1 cellular context compared by ENCODE assay signal in the genomic region with DNA sequence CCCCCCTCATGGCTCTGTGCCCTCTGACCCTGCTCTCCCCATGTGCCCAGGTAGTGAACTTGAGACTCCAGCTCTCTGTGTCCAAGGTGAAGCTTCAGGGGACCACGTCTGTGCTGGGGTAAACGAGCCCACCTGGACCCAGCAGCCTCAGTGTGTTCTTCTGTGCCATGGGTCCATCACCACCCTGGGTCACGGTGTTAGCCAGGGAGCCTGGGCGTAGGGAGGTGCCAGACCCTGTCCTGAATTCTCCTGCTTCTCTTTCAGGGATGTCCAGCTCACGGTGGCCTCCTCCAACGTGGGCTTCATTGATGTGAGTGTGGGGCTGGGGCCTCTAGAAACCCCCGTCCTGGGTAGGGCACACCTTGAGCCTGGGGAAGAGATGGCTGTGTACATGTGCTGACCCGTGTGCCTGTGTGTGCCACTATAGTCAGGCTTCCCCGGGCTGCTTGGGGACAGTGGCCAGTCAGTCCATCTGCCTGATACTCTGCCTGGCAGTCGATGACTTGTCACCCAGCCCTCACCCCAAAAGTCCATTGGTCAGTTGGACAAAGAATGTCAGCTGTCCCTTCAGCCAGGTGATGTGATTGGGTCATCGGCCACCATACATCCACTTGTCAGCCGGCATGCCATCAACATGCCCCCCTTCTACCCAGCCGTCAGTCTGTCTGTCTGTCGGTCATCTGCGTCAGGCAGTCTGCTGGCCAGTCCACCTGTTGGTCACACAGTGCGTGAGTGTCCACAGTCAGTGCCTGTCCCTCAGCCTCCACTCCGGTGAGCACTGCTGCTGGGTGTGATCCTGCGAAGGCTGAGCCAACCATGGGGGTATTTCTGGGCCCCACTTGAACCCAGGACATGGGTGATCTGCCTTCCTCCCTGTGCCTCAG.
TF ChIP-seq lines count a peak whose summit lies in the region.

No MANE protein-coding gene starts in this region.

TF ChIP-seq in HepG2, 621 proteins besides CTCF, POLR2A, EP300 and RAD21 (continued from another document and continues in another):
- TF ChIP-seq, protein P1, sequence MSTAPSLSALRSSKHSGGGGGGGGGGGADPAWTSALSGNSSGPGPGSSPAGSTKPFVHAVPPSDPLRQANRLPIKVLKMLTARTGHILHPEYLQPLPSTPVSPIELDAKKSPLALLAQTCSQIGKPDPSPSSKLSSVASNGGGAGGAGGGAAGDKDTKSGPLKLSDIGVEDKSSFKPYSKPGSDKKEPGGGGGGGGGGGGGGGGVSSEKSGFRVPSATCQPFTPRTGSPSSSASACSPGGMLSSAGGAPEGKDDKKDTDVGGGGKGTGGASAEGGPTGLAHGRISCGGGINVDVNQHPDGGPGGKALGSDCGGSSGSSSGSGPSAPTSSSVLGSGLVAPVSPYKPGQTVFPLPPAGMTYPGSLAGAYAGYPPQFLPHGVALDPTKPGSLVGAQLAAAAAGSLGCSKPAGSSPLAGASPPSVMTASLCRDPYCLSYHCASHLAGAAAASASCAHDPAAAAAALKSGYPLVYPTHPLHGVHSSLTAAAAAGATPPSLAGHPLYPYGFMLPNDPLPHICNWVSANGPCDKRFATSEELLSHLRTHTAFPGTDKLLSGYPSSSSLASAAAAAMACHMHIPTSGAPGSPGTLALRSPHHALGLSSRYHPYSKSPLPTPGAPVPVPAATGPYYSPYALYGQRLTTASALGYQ (CRISPR knock-in tag; IDR thresholded peaks at IDR 0.05) = no peak
- TF ChIP-seq FOXK2 (IDR thresholded peaks at IDR 0.05) (no peak), TOPORS (CRISPR knock-in tag; IDR thresholded peaks at IDR 0.05) (no peak), ZNF703 (CRISPR knock-in tag; IDR thresholded peaks at IDR 0.05; ENCODE audit: borderline replicate concordance) (no peak), ZC3H13 (CRISPR knock-in tag; IDR thresholded peaks at IDR 0.05) (no peak), ZNF776 (CRISPR knock-in tag; IDR thresholded peaks at IDR 0.05) (peak; percentile 57; the same call in 1 of the 2 replicates), ZZZ3 (CRISPR knock-in tag; IDR thresholded peaks at IDR 0.05; ENCODE audit: borderline replicate concordance) (0 out of 2 replicates have a peak, but pooled peaks have one; percentile 50), PAF1 (CRISPR knock-in tag; IDR thresholded peaks at IDR 0.05) (no peak), ZNF619 (CRISPR knock-in tag; IDR thresholded peaks at IDR 0.05) (peak; percentile 54; the same call in 1 of the 2 replicates), POLR2AphosphoS5 (IDR thresholded peaks at IDR 0.05; ENCODE audit: low read depth, low read length) (peak; percentile 30; the same call in 1 of the 2 replicates), NR0B2 (CRISPR knock-in tag; IDR thresholded peaks at IDR 0.05) (no peak), RXRA (CRISPR knock-in tag; IDR thresholded peaks at IDR 0.05) (0 out of 2 replicates have a peak, but pooled peaks have one; percentile 3), CBX5 (CRISPR knock-in tag; IDR thresholded peaks at IDR 0.05; ENCODE audit: borderline replicate concordance) (no peak), ZFX (CRISPR knock-in tag; IDR thresholded peaks at IDR 0.05; ENCODE audit: low read depth) (no peak), ZNF761 (CRISPR knock-in tag; conservative IDR thresholded peaks at IDR 0.05) (0 out of 2 replicates have a peak, but pooled peaks have one; percentile 69), SP4 (CRISPR knock-in tag; IDR thresholded peaks at IDR 0.05) (peak; percentile 57; the same call in 1 of the 2 replicates), MYNN (CRISPR knock-in tag; IDR thresholded peaks at IDR 0.05; ENCODE audit: low read depth) (no peak), SMARCC2 (IDR thresholded peaks at IDR 0.05) (no peak), IRF2 (CRISPR knock-in tag; IDR thresholded peaks at IDR 0.05) (no peak), FIP1L1 (IDR thresholded peaks at IDR 0.05; ENCODE audit: borderline replicate concordance, insufficient read depth, low read depth, low read length) (no peak), JUN (CRISPR knock-in tag; IDR thresholded peaks at IDR 0.05) (0 out of 2 replicates have a peak, but pooled peaks have one; percentile 40), ZSCAN29 (CRISPR knock-in tag; conservative IDR thresholded peaks at IDR 0.05) (0 out of 2 replicates have a peak, but pooled peaks have one; percentile 60), ZNF782 (CRISPR knock-in tag; IDR thresholded peaks at IDR 0.05; ENCODE audit: borderline replicate concordance) (no peak), SCMH1 (CRISPR knock-in tag; IDR thresholded peaks at IDR 0.05; ENCODE audit: borderline replicate concordance) (no peak), ZMAT3 (CRISPR knock-in tag; conservative IDR thresholded peaks at IDR 0.05) (no peak), TBX3 (IDR thresholded peaks at IDR 0.05; ENCODE audit: borderline replicate concordance) (no peak), ZNF737 (CRISPR knock-in tag; IDR thresholded peaks at IDR 0.05; ENCODE audit: borderline replicate concordance) (no peak), UBTF (CRISPR knock-in tag; IDR thresholded peaks at IDR 0.05) (peak; percentile 12; the same call in 1 of the 2 replicates), ZNF263 (CRISPR knock-in tag; IDR thresholded peaks at IDR 0.05) (peak; percentile 18; the same call in 1 of the 2 replicates), KLF12 (CRISPR knock-in tag; IDR thresholded peaks at IDR 0.05; ENCODE audit: borderline replicate concordance) (no peak), MAFG (CRISPR knock-in tag; IDR thresholded peaks at IDR 0.05) (no peak), RBFOX2 (IDR thresholded peaks at IDR 0.05; ENCODE audit: low read depth, low read length) (peak; percentile 60), HNF4G (IDR thresholded peaks at IDR 0.05; ENCODE audit: borderline replicate concordance, low read depth, low read length) (no peak), HNF4G (CRISPR knock-in tag; IDR thresholded peaks at IDR 0.05; ENCODE audit: borderline replicate concordance, low read depth) (no peak), TAF15 (IDR thresholded peaks at IDR 0.05; ENCODE audit: low read depth, low read length, poor library complexity, severe bottlenecking) (no peak), SALL2 (CRISPR knock-in tag; IDR thresholded peaks at IDR 0.05) (no peak), ZNF367 (CRISPR knock-in tag; IDR thresholded peaks at IDR 0.05; ENCODE audit: borderline replicate concordance) (no peak), ZNF816 (CRISPR knock-in tag; IDR thresholded peaks at IDR 0.05; ENCODE audit: borderline replicate concordance) (no peak), AGO2 (optimal IDR thresholded peaks at IDR 0.05; ENCODE audit: low read depth, low read length) (peak; percentile 84), ASH2L (IDR thresholded peaks at IDR 0.05; ENCODE audit: insufficient read length, low read depth, low read length) (no peak), HES4 (CRISPR knock-in tag; IDR thresholded peaks at IDR 0.05; ENCODE audit: borderline replicate concordance) (no peak), KDM6A (CRISPR knock-in tag; IDR thresholded peaks at IDR 0.05; ENCODE audit: low read depth) (no peak), ZNF451 (CRISPR knock-in tag; IDR thresholded peaks at IDR 0.05) (no peak), FLYWCH1 (CRISPR knock-in tag; IDR thresholded peaks at IDR 0.05) (no peak), SP2 (CRISPR knock-in tag; IDR thresholded peaks at IDR 0.05) (no peak), ZNF234 (CRISPR knock-in tag; conservative IDR thresholded peaks at IDR 0.05) (no peak), RFXAP (CRISPR knock-in tag; IDR thresholded peaks at IDR 0.05; ENCODE audit: borderline replicate concordance) (0 out of 2 replicates have a peak, but pooled peaks have one; percentile 33), MBD4 (IDR thresholded peaks at IDR 0.05; ENCODE audit: borderline replicate concordance, low read length) (no peak), RARA (CRISPR knock-in tag; IDR thresholded peaks at IDR 0.05) (no peak), ZNF496 (CRISPR knock-in tag; IDR thresholded peaks at IDR 0.05; ENCODE audit: insufficient replicate concordance) (no peak), ZFP41 (CRISPR knock-in tag; IDR thresholded peaks at IDR 0.05; ENCODE audit: borderline replicate concordance) (no peak), POGZ (CRISPR knock-in tag; IDR thresholded peaks at IDR 0.05) (no peak)
- TF ChIP-seq, protein P2, sequence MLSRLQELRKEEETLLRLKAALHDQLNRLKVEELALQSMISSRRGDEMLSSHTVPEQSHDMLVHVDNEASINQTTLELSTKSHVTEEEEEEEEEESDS (CRISPR knock-in tag; IDR thresholded peaks at IDR 0.05; ENCODE audit: borderline replicate concordance) = no peak
- TF ChIP-seq, protein P3, sequence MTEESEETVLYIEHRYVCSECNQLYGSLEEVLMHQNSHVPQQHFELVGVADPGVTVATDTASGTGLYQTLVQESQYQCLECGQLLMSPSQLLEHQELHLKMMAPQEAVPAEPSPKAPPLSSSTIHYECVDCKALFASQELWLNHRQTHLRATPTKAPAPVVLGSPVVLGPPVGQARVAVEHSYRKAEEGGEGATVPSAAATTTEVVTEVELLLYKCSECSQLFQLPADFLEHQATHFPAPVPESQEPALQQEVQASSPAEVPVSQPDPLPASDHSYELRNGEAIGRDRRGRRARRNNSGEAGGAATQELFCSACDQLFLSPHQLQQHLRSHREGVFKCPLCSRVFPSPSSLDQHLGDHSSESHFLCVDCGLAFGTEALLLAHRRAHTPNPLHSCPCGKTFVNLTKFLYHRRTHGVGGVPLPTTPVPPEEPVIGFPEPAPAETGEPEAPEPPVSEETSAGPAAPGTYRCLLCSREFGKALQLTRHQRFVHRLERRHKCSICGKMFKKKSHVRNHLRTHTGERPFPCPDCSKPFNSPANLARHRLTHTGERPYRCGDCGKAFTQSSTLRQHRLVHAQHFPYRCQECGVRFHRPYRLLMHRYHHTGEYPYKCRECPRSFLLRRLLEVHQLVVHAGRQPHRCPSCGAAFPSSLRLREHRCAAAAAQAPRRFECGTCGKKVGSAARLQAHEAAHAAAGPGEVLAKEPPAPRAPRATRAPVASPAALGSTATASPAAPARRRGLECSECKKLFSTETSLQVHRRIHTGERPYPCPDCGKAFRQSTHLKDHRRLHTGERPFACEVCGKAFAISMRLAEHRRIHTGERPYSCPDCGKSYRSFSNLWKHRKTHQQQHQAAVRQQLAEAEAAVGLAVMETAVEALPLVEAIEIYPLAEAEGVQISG (CRISPR knock-in tag; IDR thresholded peaks at IDR 0.05) = no peak
- TF ChIP-seq, protein P4, sequence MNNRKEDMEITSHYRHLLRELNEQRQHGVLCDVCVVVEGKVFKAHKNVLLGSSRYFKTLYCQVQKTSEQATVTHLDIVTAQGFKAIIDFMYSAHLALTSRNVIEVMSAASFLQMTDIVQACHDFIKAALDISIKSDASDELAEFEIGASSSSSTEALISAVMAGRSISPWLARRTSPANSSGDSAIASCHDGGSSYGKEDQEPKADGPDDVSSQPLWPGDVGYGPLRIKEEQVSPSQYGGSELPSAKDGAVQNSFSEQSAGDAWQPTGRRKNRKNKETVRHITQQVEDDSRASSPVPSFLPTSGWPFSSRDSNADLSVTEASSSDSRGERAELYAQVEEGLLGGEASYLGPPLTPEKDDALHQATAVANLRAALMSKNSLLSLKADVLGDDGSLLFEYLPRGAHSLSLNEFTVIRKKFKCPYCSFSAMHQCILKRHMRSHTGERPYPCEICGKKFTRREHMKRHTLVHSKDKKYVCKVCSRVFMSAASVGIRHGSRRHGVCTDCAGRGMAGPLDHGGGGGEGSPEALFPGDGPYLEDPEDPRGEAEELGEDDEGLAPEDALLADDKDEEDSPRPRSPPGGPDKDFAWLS (CRISPR knock-in tag; IDR thresholded peaks at IDR 0.05; ENCODE audit: borderline replicate concordance) = 0 out of 2 replicates have a peak, but pooled peaks have one; percentile 32
- TF ChIP-seq, protein P5, sequence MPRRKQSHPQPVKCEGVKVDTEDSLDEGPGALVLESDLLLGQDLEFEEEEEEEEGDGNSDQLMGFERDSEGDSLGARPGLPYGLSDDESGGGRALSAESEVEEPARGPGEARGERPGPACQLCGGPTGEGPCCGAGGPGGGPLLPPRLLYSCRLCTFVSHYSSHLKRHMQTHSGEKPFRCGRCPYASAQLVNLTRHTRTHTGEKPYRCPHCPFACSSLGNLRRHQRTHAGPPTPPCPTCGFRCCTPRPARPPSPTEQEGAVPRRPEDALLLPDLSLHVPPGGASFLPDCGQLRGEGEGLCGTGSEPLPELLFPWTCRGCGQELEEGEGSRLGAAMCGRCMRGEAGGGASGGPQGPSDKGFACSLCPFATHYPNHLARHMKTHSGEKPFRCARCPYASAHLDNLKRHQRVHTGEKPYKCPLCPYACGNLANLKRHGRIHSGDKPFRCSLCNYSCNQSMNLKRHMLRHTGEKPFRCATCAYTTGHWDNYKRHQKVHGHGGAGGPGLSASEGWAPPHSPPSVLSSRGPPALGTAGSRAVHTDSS (CRISPR knock-in tag; conservative IDR thresholded peaks at IDR 0.05) = no peak
- TF ChIP-seq, protein P6, sequence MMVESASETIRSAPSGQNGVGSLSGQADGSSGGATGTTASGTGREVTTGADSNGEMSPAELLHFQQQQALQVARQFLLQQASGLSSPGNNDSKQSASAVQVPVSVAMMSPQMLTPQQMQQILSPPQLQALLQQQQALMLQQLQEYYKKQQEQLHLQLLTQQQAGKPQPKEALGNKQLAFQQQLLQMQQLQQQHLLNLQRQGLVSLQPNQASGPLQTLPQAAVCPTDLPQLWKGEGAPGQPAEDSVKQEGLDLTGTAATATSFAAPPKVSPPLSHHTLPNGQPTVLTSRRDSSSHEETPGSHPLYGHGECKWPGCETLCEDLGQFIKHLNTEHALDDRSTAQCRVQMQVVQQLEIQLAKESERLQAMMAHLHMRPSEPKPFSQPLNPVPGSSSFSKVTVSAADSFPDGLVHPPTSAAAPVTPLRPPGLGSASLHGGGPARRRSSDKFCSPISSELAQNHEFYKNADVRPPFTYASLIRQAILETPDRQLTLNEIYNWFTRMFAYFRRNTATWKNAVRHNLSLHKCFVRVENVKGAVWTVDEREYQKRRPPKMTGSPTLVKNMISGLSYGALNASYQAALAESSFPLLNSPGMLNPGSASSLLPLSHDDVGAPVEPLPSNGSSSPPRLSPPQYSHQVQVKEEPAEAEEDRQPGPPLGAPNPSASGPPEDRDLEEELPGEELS (CRISPR knock-in tag; IDR thresholded peaks at IDR 0.05) = no peak
